1 cellular context compared by ENCODE assay signal in the genomic region with DNA sequence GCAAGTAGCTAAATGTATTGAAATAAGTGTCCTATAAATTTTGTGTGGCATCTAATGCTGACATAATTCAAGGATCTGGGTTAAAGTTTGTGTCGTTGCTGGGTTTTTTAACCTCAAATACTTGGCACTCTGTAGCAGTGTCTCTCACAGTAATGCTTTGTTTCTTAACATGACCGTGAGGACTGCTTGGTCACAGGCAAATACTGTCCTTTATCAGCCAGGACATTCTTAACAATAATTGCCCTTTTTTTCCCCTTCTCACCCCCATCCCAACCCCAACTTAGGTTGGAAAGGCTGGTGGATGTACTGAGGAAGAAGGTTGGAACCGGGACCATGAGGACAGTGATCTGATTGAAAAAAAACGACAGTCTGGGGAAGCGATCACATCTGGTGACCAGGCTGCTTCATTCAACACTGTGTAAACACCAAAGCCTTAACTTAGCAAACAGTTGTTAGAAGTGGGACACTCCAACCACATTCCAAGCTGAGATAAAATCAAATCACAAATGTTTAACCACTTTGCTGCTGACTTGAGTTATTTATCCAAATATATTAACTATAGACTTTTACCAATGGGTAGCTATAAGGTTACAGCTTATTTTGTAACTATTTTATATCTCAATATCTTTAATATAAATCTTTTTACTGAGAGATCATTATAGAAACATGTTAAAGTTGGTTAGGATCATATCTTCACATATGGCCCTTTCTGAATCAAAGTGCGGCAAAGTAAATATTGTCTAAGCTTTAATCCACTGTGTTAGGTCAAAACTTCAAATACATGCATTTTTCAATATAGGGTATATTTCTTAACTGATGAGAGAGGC.
TF ChIP-seq lines count a peak whose summit lies in the region.

No MANE protein-coding gene starts in this region.

TF ChIP-seq in HepG2, 621 proteins besides CTCF, POLR2A, EP300 and RAD21 (continued from another document and continues in another):
- TF ChIP-seq ZNF775 (CRISPR knock-in tag; IDR thresholded peaks at IDR 0.05; ENCODE audit: borderline replicate concordance): no peak
- no peak for TF ChIP-seq MAFG (CRISPR knock-in tag; IDR thresholded peaks at IDR 0.05)
- peak; percentile 98; the same call in 1 of the 2 replicates for TF ChIP-seq FOXO1 (CRISPR knock-in tag; IDR thresholded peaks at IDR 0.05)
- peak; percentile 99 for TF ChIP-seq NFIC (IDR thresholded peaks at IDR 0.05; ENCODE audit: low read length)
- 0 out of 2 replicates have a peak, but pooled peaks have one; percentile 78 for TF ChIP-seq ZNF44 (CRISPR knock-in tag; IDR thresholded peaks at IDR 0.05)
- TF ChIP-seq CCDC6 (CRISPR knock-in tag; IDR thresholded peaks at IDR 0.05): peak; percentile 94
- TF ChIP-seq PRPF4 (IDR thresholded peaks at IDR 0.05; ENCODE audit: low read depth, low read length, poor library complexity, severe bottlenecking): no peak
- no peak for TF ChIP-seq ZNF562 (CRISPR knock-in tag; IDR thresholded peaks at IDR 0.05; ENCODE audit: borderline replicate concordance)
- peak; percentile 99 for TF ChIP-seq NKX3-1 (CRISPR knock-in tag; IDR thresholded peaks at IDR 0.05)
- TF ChIP-seq HOXA7 (CRISPR knock-in tag; IDR thresholded peaks at IDR 0.05): no peak
- peak; percentile 82 for TF ChIP-seq KAT8 (CRISPR knock-in tag; IDR thresholded peaks at IDR 0.05)
- peak; percentile 82; the same call in 1 of the 2 replicates for TF ChIP-seq ZNF816 (CRISPR knock-in tag; IDR thresholded peaks at IDR 0.05; ENCODE audit: borderline replicate concordance)
- TF ChIP-seq PPARG (CRISPR knock-in tag; conservative IDR thresholded peaks at IDR 0.05): peak; percentile 95
- TF ChIP-seq, protein P1, sequence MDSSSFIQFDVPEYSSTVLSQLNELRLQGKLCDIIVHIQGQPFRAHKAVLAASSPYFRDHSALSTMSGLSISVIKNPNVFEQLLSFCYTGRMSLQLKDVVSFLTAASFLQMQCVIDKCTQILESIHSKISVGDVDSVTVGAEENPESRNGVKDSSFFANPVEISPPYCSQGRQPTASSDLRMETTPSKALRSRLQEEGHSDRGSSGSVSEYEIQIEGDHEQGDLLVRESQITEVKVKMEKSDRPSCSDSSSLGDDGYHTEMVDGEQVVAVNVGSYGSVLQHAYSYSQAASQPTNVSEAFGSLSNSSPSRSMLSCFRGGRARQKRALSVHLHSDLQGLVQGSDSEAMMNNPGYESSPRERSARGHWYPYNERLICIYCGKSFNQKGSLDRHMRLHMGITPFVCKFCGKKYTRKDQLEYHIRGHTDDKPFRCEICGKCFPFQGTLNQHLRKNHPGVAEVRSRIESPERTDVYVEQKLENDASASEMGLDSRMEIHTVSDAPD (CRISPR knock-in tag; IDR thresholded peaks at IDR 0.05): peak; percentile 97
- 0 out of 2 replicates have a peak, but pooled peaks have one; percentile 61 for TF ChIP-seq SIN3A (IDR thresholded peaks at IDR 0.05; ENCODE audit: borderline replicate concordance, low read depth, low read length)
- TF ChIP-seq ZNF770 (CRISPR knock-in tag; IDR thresholded peaks at IDR 0.05): peak; percentile 54; the same call in 1 of the 2 replicates
- no peak for TF ChIP-seq ZNF230 (CRISPR knock-in tag; IDR thresholded peaks at IDR 0.05)
- no peak for TF ChIP-seq PCBP1 (IDR thresholded peaks at IDR 0.05; ENCODE audit: borderline replicate concordance, low read depth, low read length)
- TF ChIP-seq FOXM1 (CRISPR knock-in tag; IDR thresholded peaks at IDR 0.05): no peak; the same call in 1 of the 2 replicates
- peak; percentile 83 for TF ChIP-seq ZSCAN21 (CRISPR knock-in tag; IDR thresholded peaks at IDR 0.05; ENCODE audit: borderline replicate concordance)
- peak; percentile 97 for TF ChIP-seq KDM4B (CRISPR knock-in tag; IDR thresholded peaks at IDR 0.05)
- no peak for TF ChIP-seq GRHL1 (CRISPR knock-in tag; conservative IDR thresholded peaks at IDR 0.05)
- TF ChIP-seq CAMTA2 (CRISPR knock-in tag; IDR thresholded peaks at IDR 0.05; ENCODE audit: borderline replicate concordance): no peak
- TF ChIP-seq, protein P2, sequence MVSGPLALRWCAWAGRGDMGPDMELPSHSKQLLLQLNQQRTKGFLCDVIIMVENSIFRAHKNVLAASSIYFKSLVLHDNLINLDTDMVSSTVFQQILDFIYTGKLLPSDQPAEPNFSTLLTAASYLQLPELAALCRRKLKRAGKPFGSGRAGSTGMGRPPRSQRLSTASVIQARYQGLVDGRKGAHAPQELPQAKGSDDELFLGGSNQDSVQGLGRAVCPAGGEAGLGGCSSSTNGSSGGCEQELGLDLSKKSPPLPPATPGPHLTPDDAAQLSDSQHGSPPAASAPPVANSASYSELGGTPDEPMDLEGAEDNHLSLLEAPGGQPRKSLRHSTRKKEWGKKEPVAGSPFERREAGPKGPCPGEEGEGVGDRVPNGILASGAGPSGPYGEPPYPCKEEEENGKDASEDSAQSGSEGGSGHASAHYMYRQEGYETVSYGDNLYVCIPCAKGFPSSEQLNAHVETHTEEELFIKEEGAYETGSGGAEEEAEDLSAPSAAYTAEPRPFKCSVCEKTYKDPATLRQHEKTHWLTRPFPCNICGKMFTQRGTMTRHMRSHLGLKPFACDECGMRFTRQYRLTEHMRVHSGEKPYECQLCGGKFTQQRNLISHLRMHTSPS (CRISPR knock-in tag; IDR thresholded peaks at IDR 0.05; ENCODE audit: low read depth): peak; percentile 49; the same call in 1 of the 2 replicates
- TF ChIP-seq ELF4 (CRISPR knock-in tag; IDR thresholded peaks at IDR 0.05; ENCODE audit: borderline replicate concordance): 0 out of 2 replicates have a peak, but pooled peaks have one; percentile 2
- TF ChIP-seq ZMYM3 (CRISPR knock-in tag; IDR thresholded peaks at IDR 0.05): no peak; the same call in 1 of the 2 replicates
- no peak for TF ChIP-seq ZUFSP (CRISPR knock-in tag; IDR thresholded peaks at IDR 0.05; ENCODE audit: borderline replicate concordance)
- TF ChIP-seq, protein P3, sequence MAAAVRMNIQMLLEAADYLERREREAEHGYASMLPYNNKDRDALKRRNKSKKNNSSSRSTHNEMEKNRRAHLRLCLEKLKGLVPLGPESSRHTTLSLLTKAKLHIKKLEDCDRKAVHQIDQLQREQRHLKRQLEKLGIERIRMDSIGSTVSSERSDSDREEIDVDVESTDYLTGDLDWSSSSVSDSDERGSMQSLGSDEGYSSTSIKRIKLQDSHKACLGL (CRISPR knock-in tag; IDR thresholded peaks at IDR 0.05): no peak
- no peak for TF ChIP-seq ZNF232 (CRISPR knock-in tag; IDR thresholded peaks at IDR 0.05; ENCODE audit: borderline replicate concordance)
- TF ChIP-seq TFDP2 (CRISPR knock-in tag; IDR thresholded peaks at IDR 0.05): peak; percentile 49; the same call in 1 of the 2 replicates
- TF ChIP-seq, protein P4, sequence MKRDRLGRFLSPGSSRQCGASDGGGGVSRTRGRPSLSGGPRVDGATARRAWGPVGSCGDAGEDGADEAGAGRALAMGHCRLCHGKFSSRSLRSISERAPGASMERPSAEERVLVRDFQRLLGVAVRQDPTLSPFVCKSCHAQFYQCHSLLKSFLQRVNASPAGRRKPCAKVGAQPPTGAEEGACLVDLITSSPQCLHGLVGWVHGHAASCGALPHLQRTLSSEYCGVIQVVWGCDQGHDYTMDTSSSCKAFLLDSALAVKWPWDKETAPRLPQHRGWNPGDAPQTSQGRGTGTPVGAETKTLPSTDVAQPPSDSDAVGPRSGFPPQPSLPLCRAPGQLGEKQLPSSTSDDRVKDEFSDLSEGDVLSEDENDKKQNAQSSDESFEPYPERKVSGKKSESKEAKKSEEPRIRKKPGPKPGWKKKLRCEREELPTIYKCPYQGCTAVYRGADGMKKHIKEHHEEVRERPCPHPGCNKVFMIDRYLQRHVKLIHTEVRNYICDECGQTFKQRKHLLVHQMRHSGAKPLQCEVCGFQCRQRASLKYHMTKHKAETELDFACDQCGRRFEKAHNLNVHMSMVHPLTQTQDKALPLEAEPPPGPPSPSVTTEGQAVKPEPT (CRISPR knock-in tag; IDR thresholded peaks at IDR 0.05; ENCODE audit: low read depth): no peak
